8 cellular contexts compared by ENCODE assay signal in the genomic region with DNA sequence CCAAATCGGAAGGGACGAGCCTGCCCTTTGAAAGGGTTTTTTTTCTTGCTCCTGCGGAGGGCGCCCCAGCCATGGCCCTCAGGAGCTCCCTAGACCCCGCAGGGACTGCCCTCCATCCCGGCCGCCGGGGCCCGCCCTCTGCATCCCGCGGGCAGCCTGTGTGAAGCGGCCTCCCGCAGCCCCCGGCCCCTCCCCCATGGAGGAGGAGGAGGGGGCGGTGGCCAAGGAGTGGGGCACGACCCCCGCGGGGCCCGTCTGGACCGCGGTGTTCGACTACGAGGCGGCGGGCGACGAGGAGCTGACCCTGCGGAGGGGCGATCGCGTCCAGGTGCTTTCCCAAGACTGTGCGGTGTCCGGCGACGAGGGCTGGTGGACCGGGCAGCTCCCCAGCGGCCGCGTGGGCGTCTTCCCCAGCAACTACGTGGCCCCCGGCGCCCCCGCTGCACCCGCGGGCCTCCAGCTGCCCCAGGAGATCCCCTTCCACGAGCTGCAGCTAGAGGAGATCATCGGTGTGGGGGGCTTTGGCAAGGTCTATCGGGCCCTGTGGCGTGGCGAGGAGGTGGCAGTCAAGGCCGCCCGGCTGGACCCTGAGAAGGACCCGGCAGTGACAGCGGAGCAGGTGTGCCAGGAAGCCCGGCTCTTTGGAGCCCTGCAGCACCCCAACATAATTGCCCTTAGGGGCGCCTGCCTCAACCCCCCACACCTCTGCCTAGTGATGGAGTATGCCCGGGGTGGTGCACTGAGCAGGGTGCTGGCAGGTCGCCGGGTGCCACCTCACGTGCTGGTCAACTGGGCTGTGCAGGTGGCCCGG. TPM values are rescaled to one million over a fixed set of nuclear protein-coding genes. Genes with fewer than 3 reads are reported as not detected.
DNase-seq lines count a peak whose midpoint lies in the region; ATAC-seq and TF ChIP-seq lines count a peak whose summit lies in the region.

No MANE protein-coding gene starts in this region.

- peak overlapping the region; percentile 60 for H3K4me3 Mint-ChIP-seq in activated naive CD8-positive, alpha-beta T cell treated with anti-CD3 and anti-CD28 coated beads, Interleukin-2, amount 10 ng/mL, durations not matched to agents 7 days and 5 days

- ATAC-seq in DND-41 (ENCODE audit: insufficient read depth, low read depth): peak; percentile 15; the same call in 1 of the 3 replicates
- ATAC-seq in GM21619 (IDR thresholded peaks at IDR 0.05; ENCODE audit: unreplicated experiment): peak; percentile 7
- ATAC-seq in activated naive CD8-positive, alpha-beta T cell treated with anti-CD3 and anti-CD28 coated beads, Interleukin-2, amount 10 ng/mL, durations not matched to agents 7 days and 5 days (ENCODE audit: low read depth): peak; percentile 2

- H3K36me3 Mint-ChIP-seq in activated naive CD8-positive, alpha-beta T cell treated with anti-CD3 and anti-CD28 coated beads, Interleukin-2, amount 10 ng/mL, durations not matched to agents 7 days and 5 days: no peaks in the 10 kb centered on the region

- H3K9ac ChIP-seq in DND-41 (ENCODE audit: low read depth, low read length) (peak overlapping the region; percentile 85), skeletal muscle tissue (ENCODE audit: low read depth in 1 of 3, low read length in 3 of 3) (peak overlapping the region; percentile 69 to 78 (median 72))

- H3K4me3 ChIP-seq in DND-41 (ENCODE audit: low read depth in 1 of 2, low read length in 2 of 2) (peak overlapping the region; percentile 23 to 91; a peak in 3 of 4 replicates), iPS-11a (ENCODE audit: low read depth, low read length) (peak overlapping the region; percentile 45), skeletal muscle tissue (ENCODE audit: low read length in 3 of 3) (peak overlapping the region; percentile 54 to 94 (median 93))

- H3K9me3 Mint-ChIP-seq in activated naive CD8-positive, alpha-beta T cell treated with anti-CD3 and anti-CD28 coated beads, Interleukin-2, amount 10 ng/mL, durations not matched to agents 7 days and 5 days: no peaks in the 10 kb centered on the region

- POLR2A ChIA-PET in activated naive CD8-positive, alpha-beta T cell treated with anti-CD3 and anti-CD28 coated beads, Interleukin-2, amount 10 ng/mL, durations not matched to agents 7 days and 5 days (lab: Charles Lee): interaction anchor here (0.5 to 0.6 kb wide), 2 partner anchors 24 to 65 kb away, joined by 3 to 6 read pairs; no protein-coding TSS in a partner anchor

- H3K27me3 ChIP-seq in DND-41 (ENCODE audit: insufficient read depth, low read length, poor library complexity): no peaks in the 10 kb centered on the region
- H3K27me3 ChIP-seq in skeletal muscle tissue (ENCODE audit: control insufficient read depth in 3 of 3, insufficient read depth in 3 of 3, low read length in 3 of 3): no peaks in the 10 kb centered on the region

- TF ChIP-seq CTCF in DND-41 (IDR thresholded peaks at IDR 0.05; ENCODE audit: borderline replicate concordance, extremely low read depth, low read length, poor library complexity, severe bottlenecking): no peak

- H3K79me2 ChIP-seq in DND-41 (ENCODE audit: insufficient read depth, low read length): peaks cover 8% of the 10 kb centered on the region

- peaks cover 4% of the 10 kb centered on the region for H3K27me3 Mint-ChIP-seq in activated naive CD8-positive, alpha-beta T cell treated with anti-CD3 and anti-CD28 coated beads, Interleukin-2, amount 10 ng/mL, durations not matched to agents 7 days and 5 days

- H3K27ac ChIP-seq in DND-41 (ENCODE audit: low read length) (no peak overlapping the region), skeletal muscle tissue (ENCODE audit: low read depth, low read length) (no peak overlapping the region)

- H3K27ac Mint-ChIP-seq in activated naive CD8-positive, alpha-beta T cell treated with anti-CD3 and anti-CD28 coated beads, Interleukin-2, amount 10 ng/mL, durations not matched to agents 7 days and 5 days: no peak overlapping the region

- DNase-seq in DND-41 (peak; percentile 24), NCI-H1930 (lab: John Stamatoyannopoulos, UW) (peak; percentile 51 to 65), NCI-H1436 treated with DMSO at 0.1 percent for 48 hours (lab: John Stamatoyannopoulos, UW) (no peak), NCI-H446 treated with DMSO at 0.1 percent for 48 hours (lab: John Stamatoyannopoulos, UW) (no peak)
- DNase-seq in activated naive CD8-positive, alpha-beta T cell treated with anti-CD3 and anti-CD28 coated beads, Interleukin-2, amount 10 ng/mL, durations not matched to agents 7 days and 5 days: peak; percentile 55

- H3K4me1 Mint-ChIP-seq in activated naive CD8-positive, alpha-beta T cell treated with anti-CD3 and anti-CD28 coated beads, Interleukin-2, amount 10 ng/mL, durations not matched to agents 7 days and 5 days: peaks cover 12% of the 10 kb centered on the region

- H3K36me3 ChIP-seq in DND-41 (ENCODE audit: insufficient read depth, low read length) (no peaks in the 10 kb centered on the region; the same call in 1 of the 2 replicates), skeletal muscle tissue (ENCODE audit: control insufficient read depth in 3 of 3, insufficient read depth in 3 of 3, low read length in 3 of 3) (peaks cover 0 to 4% (median 2%) of the 10 kb centered on the region in 3 donors)

- H2AFZ ChIP-seq in DND-41 (ENCODE audit: low read depth, low read length): peak overlapping the region; percentile 99

- peak overlapping the region; percentile 71 for H3K4me2 ChIP-seq in DND-41 (ENCODE audit: insufficient read depth, low read length)

- no peaks in the 10 kb centered on the region for H3K9me3 ChIP-seq in DND-41 (ENCODE audit: insufficient read depth, low read length, severe bottlenecking)
- H3K9me3 ChIP-seq in skeletal muscle tissue (ENCODE audit: control insufficient read depth in 3 of 3, low read length in 3 of 3): no peaks in the 10 kb centered on the region

- H4K20me1 ChIP-seq in DND-41 (ENCODE audit: insufficient read depth, low read length): no peaks in the 10 kb centered on the region

- H3K4me1 ChIP-seq in DND-41 (ENCODE audit: insufficient read depth, low read length) (peaks cover 26% of the 10 kb centered on the region), skeletal muscle tissue (ENCODE audit: control insufficient read depth in 3 of 3, insufficient read depth in 3 of 3, low read length in 3 of 3) (peaks cover 10 to 18% (median 14%) of the 10 kb centered on the region in 3 donors)

RNA-seq across cellular contexts. Expression of gene MAP3K10, which starts 0.8 kb away (rescaled TPM):
- total RNA-seq in activated naive CD8-positive, alpha-beta T cell treated with anti-CD3 and anti-CD28 coated beads, Interleukin-2, amount 10 ng/mL, durations not matched to agents 7 days and 5 days: 10 to 100 TPM; 25.6 to 26.4 TPM
- total RNA-seq in skeletal muscle tissue: 3.1 TPM

RNA-seq across cellular contexts. Expression of gene TTC9B, which starts 26.1 kb away (rescaled TPM):
- not detected for total RNA-seq in activated naive CD8-positive, alpha-beta T cell treated with anti-CD3 and anti-CD28 coated beads, Interleukin-2, amount 10 ng/mL, durations not matched to agents 7 days and 5 days
- not detected for total RNA-seq in skeletal muscle tissue

RNA-seq across cellular contexts. Expression of gene CCNP, which starts 34.4 kb away (rescaled TPM):
- under 1 TPM; 0.53 to 0.99 TPM for total RNA-seq in activated naive CD8-positive, alpha-beta T cell treated with anti-CD3 and anti-CD28 coated beads, Interleukin-2, amount 10 ng/mL, durations not matched to agents 7 days and 5 days
- total RNA-seq in skeletal muscle tissue: not detected

Comparison
In these comparisons a context has a peak if more than half of its experiments do, and no peak if none do; other contexts are left out.
1. DNase-seq: peak in DND-41 (single experiment), NCI-H1930 (2 of 2) and activated naive CD8-positive, alpha-beta T cell treated with anti-CD3 and anti-CD28 coated beads, Interleukin-2, amount 10 ng/mL, durations not matched to agents 7 days and 5 days (single experiment); none in NCI-H1436 treated with DMSO at 0.1 percent for 48 hours (single experiment) and NCI-H446 treated with DMSO at 0.1 percent for 48 hours (single experiment).
2. Peak in every context shown above with its lines, with median percentiles within 50 percentile points of each other: ATAC-seq and H3K4me3 ChIP-seq.